Comparison of ENCODE assay signal across 19 cellular contexts in the genomic region with DNA sequence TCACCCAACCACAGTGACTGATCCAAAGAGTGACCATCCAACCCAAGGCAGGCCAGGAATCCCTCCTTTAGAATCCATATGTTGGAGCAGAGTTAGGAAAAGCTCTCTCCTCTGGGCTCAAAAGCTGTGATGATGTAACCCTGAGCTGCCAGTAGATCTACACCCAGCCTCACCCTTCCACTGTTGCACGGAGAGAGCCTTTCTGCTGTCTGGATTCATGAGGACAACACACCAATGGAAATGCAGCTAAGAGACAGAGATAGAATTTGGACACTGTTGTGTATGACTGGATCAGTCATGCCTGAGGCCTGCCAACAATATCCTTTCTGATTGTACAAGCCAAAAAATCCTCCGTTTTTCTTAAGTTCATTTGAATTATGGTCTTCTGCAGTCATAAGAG. TPM values are rescaled to one million over a fixed set of nuclear protein-coding genes. Genes with fewer than 3 reads are reported as not detected.
"Had no signal": no experiment of that assay in that cellular context is flagged by ENCODE, and none has a peak within 500 bp of the region (broad histone marks: within the 10 kb centered on the region; RNA-seq: fewer than 3 reads in every experiment).

No MANE protein-coding gene starts in this region.

- H3K36me3 ChIP-seq: esophagus squamous epithelium, lower lobe of right lung, neutrophil, sigmoid colon, thyroid gland, vagina had no signal

- H3K27me3 ChIP-seq: esophagus squamous epithelium, sigmoid colon, thyroid gland, vagina had no signal

- H3K4me1 ChIP-seq: lower lobe of right lung, sigmoid colon, vagina had no signal

- DNase-seq: activated effector memory CD4-positive, alpha-beta T cell treated with Interleukin-2 at 50 U/mL for 16 hours; activated T-cell treated with anti-CD3 and anti-CD28 coated beads, Interleukin-2, amount 50 U/mL, for 24 hours; amniotic stem cell; esophagus squamous epithelium; hippocampal formation; lower lobe of right lung; naive thymus-derived CD8-positive, alpha-beta T cell; sigmoid colon; stimulated activated CD4-positive, alpha-beta T cell treated with anti-CD3 and anti-CD28 coated beads, Interleukin-2, amount 100 ng/mL, for 48 hours; stimulated activated naive CD4-positive, alpha-beta T cell treated with Interleukin-2 at 50 U/mL for 16 hours; thyroid gland had no signal

- H3K27ac ChIP-seq: esophagus squamous epithelium, lower lobe of right lung, neutrophil, sigmoid colon, thyroid gland, vagina had no signal

- H3K4me3 ChIP-seq: esophagus squamous epithelium, lower lobe of right lung, sigmoid colon, thyroid gland, vagina had no signal

- H3K9me3 ChIP-seq: esophagus squamous epithelium, lower lobe of right lung, neutrophil, sigmoid colon, thyroid gland, vagina had no signal

RNA-seq across cellular contexts. Expression of a gene that starts 4.4 kb away (rescaled TPM):
- total RNA-seq: cerebellum; dermis microvascular lymphatic vessel endothelial cell; esophagus squamous epithelium; glomerular endothelial cell; lower lobe of right lung; mononuclear cell; naive thymus-derived CD8-positive, alpha-beta T cell; progenitor cell of endocrine pancreas; sigmoid colon; T-helper 2 cell treated with Interferon-gamma antibody and Interleukin-4, amounts not matched to agents 100 ng/mL and 5 ng/mL, for 36 hours; thyroid gland; vagina had no signal
- polyA plus RNA-seq: naive thymus-derived CD8-positive, alpha-beta T cell; sigmoid colon had no signal
